ENCODE assay signal across 11 cellular contexts in genomic region chr5:36607838-36608783, GRCh38.
DNase-seq lines count a peak whose midpoint lies in the region; ATAC-seq and TF ChIP-seq lines count a peak whose summit lies in the region.
"Had no signal": no experiment of that assay in that cellular context is flagged by ENCODE, and none has a peak within 500 bp of the region (broad histone marks: within the 10 kb centered on the region; RNA-seq: fewer than 3 reads in every experiment).

No MANE protein-coding gene starts in this region.

- peak overlapping the region; percentile 90 for H3K4me3 ChIP-seq in epithelial cell of esophagus (ENCODE audit: low read length)

- H3K9me3 Mint-ChIP-seq in nephron: no peaks in the 10 kb centered on the region
- H3K9me3 Mint-ChIP-seq in activated naive CD4-positive, alpha-beta T cell treated with anti-CD3 and anti-CD28 coated beads, Interleukin-2, amount 10 ng/mL, durations not matched to agents 7 days and 5 days: no peaks in the 10 kb centered on the region
- H3K9me3 Mint-ChIP-seq: activated naive CD8-positive, alpha-beta T cell treated with anti-CD3 and anti-CD28 coated beads, Interleukin-2, amount 50 U/mL, for 24 hours had no signal

- peaks cover 18% of the 10 kb centered on the region for H3K36me3 Mint-ChIP-seq in nephron (ENCODE audit: low read depth)
- H3K36me3 Mint-ChIP-seq in activated naive CD4-positive, alpha-beta T cell treated with anti-CD3 and anti-CD28 coated beads, Interleukin-2, amount 10 ng/mL, durations not matched to agents 7 days and 5 days: no peaks in the 10 kb centered on the region

- no peak for ATAC-seq in GM18909 (IDR thresholded peaks at IDR 0.05; ENCODE audit: poor library complexity, unreplicated experiment)
- ATAC-seq: activated naive CD8-positive, alpha-beta T cell treated with anti-CD3 and anti-CD28 coated beads, Interleukin-2, amount 50 U/mL, for 24 hours had no signal

- peaks cover 26% of the 10 kb centered on the region for H3K4me1 Mint-ChIP-seq in nephron
- peaks cover 18% of the 10 kb centered on the region for H3K4me1 Mint-ChIP-seq in activated naive CD4-positive, alpha-beta T cell treated with anti-CD3 and anti-CD28 coated beads, Interleukin-2, amount 10 ng/mL, durations not matched to agents 7 days and 5 days

- peak overlapping the region; percentile 32 to 77 (median 70) for H3K4me3 Mint-ChIP-seq in nephron
- H3K4me3 Mint-ChIP-seq in activated naive CD4-positive, alpha-beta T cell treated with anti-CD3 and anti-CD28 coated beads, Interleukin-2, amount 10 ng/mL, durations not matched to agents 7 days and 5 days: no peak overlapping the region

- H3K27ac Mint-ChIP-seq in nephron: peak overlapping the region in 1 of 3 experiments; percentile 27
- H3K27ac Mint-ChIP-seq in activated naive CD4-positive, alpha-beta T cell treated with anti-CD3 and anti-CD28 coated beads, Interleukin-2, amount 10 ng/mL, durations not matched to agents 7 days and 5 days: no peak overlapping the region
- H3K27ac Mint-ChIP-seq: activated naive CD8-positive, alpha-beta T cell treated with anti-CD3 and anti-CD28 coated beads, Interleukin-2, amount 50 U/mL, for 24 hours had no signal

- H3K27me3 Mint-ChIP-seq in nephron (ENCODE audit: low read depth): peaks cover 10% of the 10 kb centered on the region
- peaks cover 39% of the 10 kb centered on the region for H3K27me3 Mint-ChIP-seq in activated naive CD4-positive, alpha-beta T cell treated with anti-CD3 and anti-CD28 coated beads, Interleukin-2, amount 10 ng/mL, durations not matched to agents 7 days and 5 days

- DNase-seq in AG20443 (ENCODE audit: low spot score) (peak; percentile 65), MV-4-11 (lab: John Stamatoyannopoulos, UW) (peak; percentile 25), epithelial cell of esophagus (ENCODE audit: low read depth) (peak; percentile 61), amniotic stem cell (lab: John Stamatoyannopoulos, UW) (no peak), NCI-H2107 treated with DMSO at 0.1 percent for 48 hours (lab: John Stamatoyannopoulos, UW; ENCODE audit: unreplicated experiment) (no peak)
- DNase-seq in activated naive CD4-positive, alpha-beta T cell treated with anti-CD3 and anti-CD28 coated beads, Interleukin-2, amount 10 ng/mL, durations not matched to agents 7 days and 5 days: no peak
- DNase-seq: activated naive CD8-positive, alpha-beta T cell treated with anti-CD3 and anti-CD28 coated beads, Interleukin-2, amount 50 U/mL, for 24 hours; NCI-H2081 treated with DMSO at 0.1 percent for 48 hours; stimulated activated CD4-positive, alpha-beta T cell treated with anti-CD3 and anti-CD28 coated beads, Interleukin-4, amount 100 ng/mL, for 24 hours had no signal

- CTCF ChIA-PET in activated naive CD4-positive, alpha-beta T cell treated with anti-CD3 and anti-CD28 coated beads, Interleukin-2, amount 10 ng/mL, durations not matched to agents 7 days and 5 days (lab: Charles Lee): no interaction called here

- no peak for TF ChIP-seq CTCF in epithelial cell of esophagus (IDR thresholded peaks at IDR 0.05; ENCODE audit: insufficient read depth, low read depth, low read length, missing control alignments)
- TF ChIP-seq CTCF in nephron (IDR thresholded peaks at IDR 0.05; ENCODE audit: unreplicated experiment in 3 of 3): no peak

Comparison
In these comparisons a context has a peak if more than half of its experiments do, and no peak if none do; other contexts are left out.
1. DNase-seq: peak in AG20443 (single experiment), MV-4-11 (single experiment) and epithelial cell of esophagus (single experiment); none in amniotic stem cell (single experiment), activated naive CD4-positive, alpha-beta T cell treated with anti-CD3 and anti-CD28 coated beads, Interleukin-2, amount 10 ng/mL, durations not matched to agents 7 days and 5 days (single experiment) and NCI-H2107 treated with DMSO at 0.1 percent for 48 hours (single experiment).